Comparison of ENCODE assay signal across 10 cellular contexts in the genomic region with DNA sequence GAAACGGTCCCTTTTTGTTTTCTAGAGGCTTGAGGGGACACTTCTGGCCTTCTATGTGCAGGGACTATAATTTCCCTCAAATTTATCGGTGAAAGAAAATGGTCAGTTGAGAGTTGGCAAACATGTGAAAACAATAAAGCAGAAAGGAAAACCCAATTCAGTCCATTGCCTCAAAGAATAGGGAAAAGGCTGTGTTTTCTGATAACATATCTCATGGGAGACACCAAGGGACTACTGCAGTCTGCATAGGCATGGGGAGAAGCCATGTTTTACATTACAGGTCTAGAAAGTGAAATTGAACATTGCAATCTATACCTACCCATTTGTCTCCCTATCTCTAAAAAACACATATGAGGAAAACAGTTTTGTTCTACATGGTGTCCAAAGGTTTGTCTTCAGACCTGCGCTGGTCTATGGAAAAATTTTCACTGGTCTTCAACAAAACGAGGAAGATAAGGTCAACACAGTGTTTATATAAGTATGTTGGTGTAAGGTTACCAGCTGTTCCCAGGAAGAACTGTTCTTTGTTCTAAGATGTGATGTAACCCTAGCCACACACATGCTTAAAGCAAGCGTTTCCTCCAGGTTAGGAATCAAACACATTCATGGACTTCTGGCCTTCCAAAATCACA.
A peak's percentile ranks its signal among the peaks of the same experiment; 100 is the strongest.
DNase-seq lines count a peak whose midpoint lies in the region; ATAC-seq and TF ChIP-seq lines count a peak whose summit lies in the region.
"Had no signal": no experiment of that assay in that cellular context is flagged by ENCODE, and none has a peak within 500 bp of the region (broad histone marks: within the 10 kb centered on the region; RNA-seq: fewer than 3 reads in every experiment).

No MANE protein-coding gene starts in this region.

- DNase-seq in SKM-1 treated with dmso at 0.1 percent for 144 hours (lab: John Stamatoyannopoulos, UW; ENCODE audit: unreplicated experiment) (peak; percentile 35), SKM-1 (lab: John Stamatoyannopoulos, UW; ENCODE audit: unreplicated experiment) (no peak), PC-3 (peak; percentile 68), fibroblast of pulmonary artery (ENCODE audit: low read depth) (peak; percentile 92), upper lobe of right lung (no peak)
- no peak for DNase-seq in activated CD8-positive, alpha-beta memory T cell treated with anti-CD3 and anti-CD28 coated beads, Interleukin-2, amount 50 U/mL, for 4 hours
- DNase-seq: Peyer's patch had no signal

- intact Hi-C loops in PC-3 (cut with micrococcal nuclease) = loop anchor here (5.0 kb wide), 1 partner anchor 396 kb away; a partner anchor contains a TSS
- intact Hi-C loops in upper lobe of right lung (cut with DNase I) = no loop called here

- H3K4me1 ChIP-seq in PC-3 (ENCODE audit: insufficient read depth, low read length) = peaks cover 17% of the 10 kb centered on the region
- H3K4me1 ChIP-seq in upper lobe of right lung = no peaks in the 10 kb centered on the region

- 0 out of 2 replicates have a peak overlapping the region, but pooled peaks have one; percentile 21 for H3K4me2 ChIP-seq in PC-3 (ENCODE audit: low read length)

- H3K27me3 ChIP-seq in PC-3 (ENCODE audit: low read length) (no peaks in the 10 kb centered on the region), upper lobe of right lung (no peaks in the 10 kb centered on the region)
- H3K27me3 ChIP-seq: BLaER1 treated with 17β-estradiol and CSF1 and Interleukin-3, amounts not matched to agents 10 nM and 100 nM; Peyer's patch had no signal

- no peak overlapping the region for H3K9ac ChIP-seq in PC-3 (ENCODE audit: low read length)
- H3K9ac ChIP-seq: BLaER1 treated with 17β-estradiol and CSF1 and Interleukin-3, amounts not matched to agents 10 nM and 100 nM had no signal

- H3K27ac ChIP-seq in PC-3 (ENCODE audit: low read length) (no peak overlapping the region), upper lobe of right lung (no peak overlapping the region)
- H3K27ac ChIP-seq: Peyer's patch had no signal

- H2AFZ ChIP-seq in PC-3 (ENCODE audit: low read length) = no peak overlapping the region

- H4K20me1 ChIP-seq in PC-3 (ENCODE audit: low read length) = no peaks in the 10 kb centered on the region
- H4K20me1 ChIP-seq: BLaER1 treated with 17β-estradiol and CSF1 and Interleukin-3, amounts not matched to agents 10 nM and 100 nM had no signal

- BruUV-seq in PC-3 (replicated peaks; lab: Mats Ljungman, UMichigan) = no TSS peak

- H3K9me2 ChIP-seq in PC-3 (replicated peaks; ENCODE audit: low read length) = no peaks in the 10 kb centered on the region

- no peaks in the 10 kb centered on the region for H3F3A ChIP-seq in PC-3 (ENCODE audit: low read length, unreplicated experiment)

- CTCF ChIA-PET in PC-3 (lab: Charles Lee) = interaction anchor here (0.5 kb wide), 1 partner anchor 231 kb away, joined by 3 read pairs; no protein-coding TSS in a partner anchor

- H3K36me3 ChIP-seq in PC-3 (ENCODE audit: low read depth, low read length) (no peaks in the 10 kb centered on the region), upper lobe of right lung (no peaks in the 10 kb centered on the region)
- H3K36me3 ChIP-seq: BLaER1 treated with 17β-estradiol and CSF1 and Interleukin-3, amounts not matched to agents 10 nM and 100 nM; Peyer's patch had no signal

- no peaks in the 10 kb centered on the region for H3K9me3 ChIP-seq in PC-3 (ENCODE audit: low read length)
- no peaks in the 10 kb centered on the region for H3K9me3 ChIP-seq in upper lobe of right lung
- H3K9me3 ChIP-seq: Peyer's patch had no signal

- no peaks in the 10 kb centered on the region for H3K79me2 ChIP-seq in PC-3 (ENCODE audit: low read length)

- H3K4me3 ChIP-seq in PC-3 (ENCODE audit: low read length) (no peak overlapping the region), fibroblast of pulmonary artery (replicated peaks; ENCODE audit: low read depth, low read length) (no peak overlapping the region), upper lobe of right lung (no peak overlapping the region)
- H3K4me3 ChIP-seq: BLaER1 treated with 17β-estradiol and CSF1 and Interleukin-3, amounts not matched to agents 10 nM and 100 nM; Peyer's patch had no signal

- no peak for TF ChIP-seq CTCF in PC-3 (conservative IDR thresholded peaks at IDR 0.05; ENCODE audit: low read depth, low read length)
- no peak for TF ChIP-seq CTCF in fibroblast of pulmonary artery (IDR thresholded peaks at IDR 0.05; ENCODE audit: low read length, missing control alignments)
- no peak for TF ChIP-seq CTCF in upper lobe of right lung (IDR thresholded peaks at IDR 0.05)

- POLR2A ChIA-PET in PC-3 (lab: Charles Lee; ENCODE audit: unreplicated experiment) = no interaction called here

- ATAC-seq in PC-3 (peak; percentile 84), upper lobe of right lung (peak; percentile 32), GM18909 (IDR thresholded peaks at IDR 0.05; ENCODE audit: poor library complexity, unreplicated experiment) (no peak), GM21360 (IDR thresholded peaks at IDR 0.05; ENCODE audit: unreplicated experiment) (no peak)

Comparison
In these comparisons a context has a peak if more than half of its experiments do, and no peak if none do; other contexts are left out.
1. DNase-seq: peak in SKM-1 treated with dmso at 0.1 percent for 144 hours (single experiment), PC-3 (single experiment) and fibroblast of pulmonary artery (single experiment); none in SKM-1 (single experiment), upper lobe of right lung (single experiment) and activated CD8-positive, alpha-beta memory T cell treated with anti-CD3 and anti-CD28 coated beads, Interleukin-2, amount 50 U/mL, for 4 hours (single experiment).
2. ATAC-seq: peak in PC-3 (single experiment) and upper lobe of right lung (single experiment); none in GM18909 (single experiment) and GM21360 (single experiment).